In the genomic region with DNA sequence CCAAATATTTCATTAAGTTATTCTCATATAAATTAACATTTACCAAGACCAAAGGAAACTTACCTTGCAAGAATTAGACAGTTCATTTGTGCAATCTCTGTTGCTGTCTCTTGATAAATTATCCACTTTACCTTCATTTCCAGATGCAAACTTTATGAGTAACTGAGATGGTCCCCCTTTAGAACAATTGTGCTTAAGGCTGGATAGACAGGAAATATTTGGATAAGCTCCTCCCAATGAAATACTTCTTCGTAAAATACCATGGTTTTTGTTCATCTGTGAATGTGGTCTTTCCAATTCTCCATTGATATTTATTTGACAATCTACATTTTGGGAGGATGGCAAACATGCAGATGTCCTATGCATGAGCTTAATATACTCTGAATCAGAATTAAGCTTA, we compare ENCODE assay signal across 16 cellular contexts.
DNase-seq lines count a peak whose midpoint lies in the region; ATAC-seq and TF ChIP-seq lines count a peak whose summit lies in the region.
"Had no signal": no experiment of that assay in that cellular context is flagged by ENCODE, and none has a peak within 500 bp of the region (broad histone marks: within the 10 kb centered on the region; RNA-seq: fewer than 3 reads in every experiment).

No MANE protein-coding gene starts in this region.

- H3K9me2 ChIP-seq in hepatocyte (replicated peaks; ENCODE audit: insufficient read depth), result no peaks in the 10 kb centered on the region

- no peaks in the 10 kb centered on the region for H3K27me3 ChIP-seq in ACC112 (ENCODE audit: insufficient read depth, low read length)
- no peaks in the 10 kb centered on the region for H3K27me3 ChIP-seq in hepatocyte

- H3K9me3 ChIP-seq in hepatocyte (ENCODE audit: low read depth), result no peaks in the 10 kb centered on the region

- H3K27ac ChIP-seq in ACC112 (ENCODE audit: low read depth, low read length) (peak overlapping the region; percentile 77), hepatocyte (peak overlapping the region; percentile 36)

- H3K79me2 ChIP-seq in ACC112 (ENCODE audit: control insufficient read depth, insufficient read depth, low read length, unreplicated experiment), result peaks cover 59% of the 10 kb centered on the region
- peaks cover 4% of the 10 kb centered on the region for H3K79me2 ChIP-seq in hepatocyte

- in situ Hi-C loops in astrocyte of the cerebellum (cut with HindIII; ENCODE audit: low sequenced_read_pairs), result no loop called here

- H2AFZ ChIP-seq in ACC112 (ENCODE audit: low read length, unreplicated experiment) (no peak overlapping the region), hepatocyte (no peak overlapping the region)

- H3K4me3 ChIP-seq in ACC112 (ENCODE audit: low read depth, low read length) (peak overlapping the region; percentile 78), astrocyte of the cerebellum (ENCODE audit: low read depth, low read length) (peak overlapping the region; percentile 26), hepatocyte (no peak overlapping the region)

- no peaks in the 10 kb centered on the region for H4K20me1 ChIP-seq in hepatocyte (ENCODE audit: insufficient read depth, poor library complexity, severe bottlenecking)

- H3K4me1 ChIP-seq in ACC112 (ENCODE audit: control insufficient read depth, insufficient read depth, low read length, unreplicated experiment), result peaks cover 37% of the 10 kb centered on the region
- no peaks in the 10 kb centered on the region for H3K4me1 ChIP-seq in hepatocyte (ENCODE audit: insufficient read depth)

- H3K4me2 ChIP-seq in hepatocyte, result peak overlapping the region; percentile 19

- 89% methylated on average over 1 of the region's 1 CpG for WGBS in hepatocyte (ENCODE audit: low lambda C conversion rate, missing lambda C conversion rate)

- DNase-seq in LHCN-M2 (ENCODE audit: low read depth), result peak; percentile 60
- DNase-seq in astrocyte of the cerebellum (ENCODE audit: low read depth), result no peak
- no peak for DNase-seq in hepatocyte (ENCODE audit: low spot score)
- no peak for DNase-seq in SHP77 treated with DMSO at 0.1 percent for 48 hours (lab: John Stamatoyannopoulos, UW)
- no peak for DNase-seq in NCI-H526 (lab: John Stamatoyannopoulos, UW)
- DNase-seq: activated B cell treated with CpG ODN at 0.5 μM for 24 hours; activated CD8-positive, alpha-beta T cell treated with anti-CD3 and anti-CD28 coated beads, Interleukin-2, amount 10 ng/mL, durations not matched to agents 7 days and 5 days; activated naive CD8-positive, alpha-beta T cell treated with anti-CD3 and anti-CD28 coated beads for 36 hours; caudate nucleus; effector memory CD4-positive, alpha-beta T cell; NCI-H146; nephron progenitor cell; stimulated activated naive CD8-positive, alpha-beta T cell treated with anti-CD3 and anti-CD28 coated beads, Interleukin-15, Interleukin-2, amounts not matched to agents 100 U/mL and 50 U/mL, for 24 hours had no signal

- no peak for ATAC-seq in GM21381 (IDR thresholded peaks at IDR 0.05; ENCODE audit: unreplicated experiment)
- no peak for ATAC-seq in GM21515 (IDR thresholded peaks at IDR 0.05; ENCODE audit: unreplicated experiment)
- ATAC-seq: activated CD8-positive, alpha-beta T cell treated with anti-CD3 and anti-CD28 coated beads, Interleukin-2, amount 10 ng/mL, durations not matched to agents 7 days and 5 days; stimulated activated naive CD8-positive, alpha-beta T cell treated with anti-CD3 and anti-CD28 coated beads, Interleukin-15, Interleukin-2, amounts not matched to agents 100 U/mL and 50 U/mL, for 24 hours had no signal

- TF ChIP-seq CTCF in astrocyte of the cerebellum (IDR thresholded peaks at IDR 0.05; ENCODE audit: low read depth, low read length, missing control alignments) (no peak), hepatocyte (IDR thresholded peaks at IDR 0.05; ENCODE audit: poor library complexity) (no peak)

- H3K36me3 ChIP-seq in ACC112 (ENCODE audit: insufficient read depth, low read length) (no peaks in the 10 kb centered on the region), hepatocyte (replicated peaks; ENCODE audit: insufficient read depth, low read depth) (no peaks in the 10 kb centered on the region)
